1 cellular context compared by ENCODE assay signal in genomic region chr2:9423922-9424272, GRCh38.
A peak's percentile ranks its signal among the peaks of the same experiment; 100 is the strongest.
TF ChIP-seq lines count a peak whose summit lies in the region.

No MANE protein-coding gene starts in this region.

TF ChIP-seq in K562, 482 proteins besides CTCF, POLR2A, EP300 and RAD21 (continued from another document):
- no peak for TF ChIP-seq CHD7 (IDR thresholded peaks at IDR 0.05; ENCODE audit: low read depth, low read length)
- TF ChIP-seq HSF4 (CRISPR knock-in tag; IDR thresholded peaks at IDR 0.05; ENCODE audit: borderline replicate concordance) = no peak
- TF ChIP-seq SAP30 (IDR thresholded peaks at IDR 0.05; ENCODE audit: borderline replicate concordance, insufficient read depth, low read depth, low read length, poor library complexity, severe bottlenecking) = peak; percentile 40
- TF ChIP-seq ZNF316 (IDR thresholded peaks at IDR 0.05) = peak; percentile 36; the same call in 1 of the 2 replicates
- TF ChIP-seq THRAP3 (IDR thresholded peaks at IDR 0.05; ENCODE audit: borderline replicate concordance) = no peak
- TF ChIP-seq ZNF431 (CRISPR knock-in tag; IDR thresholded peaks at IDR 0.05) = 0 out of 2 replicates have a peak, but pooled peaks have one; percentile 12
- no peak for TF ChIP-seq CTCFL (IDR thresholded peaks at IDR 0.05; ENCODE audit: borderline replicate concordance, insufficient read depth, low read depth, low read length, poor library complexity, severe bottlenecking)
- TF ChIP-seq DPF2 (IDR thresholded peaks at IDR 0.05) = no peak
- no peak for TF ChIP-seq CBFB (CRISPR knock-in tag; IDR thresholded peaks at IDR 0.05)
- no peak for TF ChIP-seq TCFL5 (CRISPR knock-in tag; conservative IDR thresholded peaks at IDR 0.05)
- TF ChIP-seq CBX1 (IDR thresholded peaks at IDR 0.05; ENCODE audit: low read depth) = no peak
- TF ChIP-seq BDP1 (IDR thresholded peaks at IDR 0.05; ENCODE audit: insufficient read depth, insufficient read length) = no peak
- no peak for TF ChIP-seq SIN3B (IDR thresholded peaks at IDR 0.05; ENCODE audit: low read depth)
- no peak for TF ChIP-seq STAG1 (CRISPR knock-in tag; IDR thresholded peaks at IDR 0.05; ENCODE audit: borderline replicate concordance)
- TF ChIP-seq TFAP4 (CRISPR knock-in tag; IDR thresholded peaks at IDR 0.05; ENCODE audit: borderline replicate concordance) = no peak
- TF ChIP-seq RBBP5 (IDR thresholded peaks at IDR 0.05; ENCODE audit: borderline replicate concordance, insufficient read depth, low read length, poor library complexity, severe bottlenecking) = peak; percentile 32
